ENCODE assay signal across 10 cellular contexts in the genomic region with DNA sequence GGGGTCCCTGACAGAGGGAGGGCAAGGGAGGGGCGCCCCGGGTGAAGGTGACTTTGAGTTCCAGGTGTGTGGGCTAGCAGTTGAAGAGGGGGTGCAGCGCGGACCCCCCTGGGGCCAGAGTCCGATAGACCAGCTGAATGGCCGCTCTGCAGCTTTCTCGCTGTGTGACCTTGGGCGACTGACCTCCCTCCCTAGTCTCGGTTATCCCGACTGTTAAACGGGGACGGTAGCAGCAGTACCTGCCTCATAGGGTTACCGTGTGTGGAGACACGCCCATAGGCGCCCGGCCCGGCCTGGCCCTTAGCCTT. TPM values are rescaled to one million over a fixed set of nuclear protein-coding genes. Genes with fewer than 3 reads are reported as not detected.
DNase-seq lines count a peak whose midpoint lies in the region; ATAC-seq, FAIRE-seq and TF ChIP-seq lines count a peak whose summit lies in the region.
"Had no signal": no experiment of that assay in that cellular context is flagged by ENCODE, and none has a peak within 500 bp of the region (broad histone marks: within the 10 kb centered on the region; RNA-seq: fewer than 3 reads in every experiment).

No MANE protein-coding gene starts in this region.

- H3K36me3 ChIP-seq in GM23338 (ENCODE audit: insufficient read depth) = no peaks in the 10 kb centered on the region
- H3K36me3 ChIP-seq in WERI-Rb-1 = no peaks in the 10 kb centered on the region
- no peaks in the 10 kb centered on the region for H3K36me3 ChIP-seq in gastroesophageal sphincter
- H3K36me3 ChIP-seq in sigmoid colon = no peaks in the 10 kb centered on the region

- intact Hi-C loops in sigmoid colon (cut with DNase I) = no loop called here

- H3K9me3 ChIP-seq in WERI-Rb-1 (ENCODE audit: severe bottlenecking) = peaks cover 4% of the 10 kb centered on the region
- H3K9me3 ChIP-seq in gastroesophageal sphincter = no peaks in the 10 kb centered on the region
- H3K9me3 ChIP-seq in sigmoid colon = no peaks in the 10 kb centered on the region

- H3K4me1 ChIP-seq in GM23338 (ENCODE audit: insufficient read depth) (peaks cover 8% of the 10 kb centered on the region; the same call in 1 of the 2 replicates), gastroesophageal sphincter (peaks cover 0 to 28% (median 8%) of the 10 kb centered on the region in 3 donors), sigmoid colon (peaks cover 0 to 19% (median 16%) of the 10 kb centered on the region in 4 donors)

- peak overlapping the region; percentile 84 for H3K4me3 ChIP-seq in GM23338
- H3K4me3 ChIP-seq in WERI-Rb-1 (ENCODE audit: low read depth, low read length) = peak overlapping the region; percentile 39
- H3K4me3 ChIP-seq in gastroesophageal sphincter = peak overlapping the region in 1 of 2 donors; percentile 49
- H3K4me3 ChIP-seq in sigmoid colon = peak overlapping the region in 3 of 4 donors; percentile 40 to 49 (median 45)

- H3K9me2 ChIP-seq in GM23338 (ENCODE audit: insufficient read depth) = no peaks in the 10 kb centered on the region

- FAIRE-seq in frontal cortex (lab: Jason Lieb, UNC) = no peak
- FAIRE-seq: HTR-8/SVneo, small intestine had no signal

- DNase-seq in GM23338 (ENCODE audit: low spot score) (peak; percentile 56), WERI-Rb-1 (no peak), sigmoid colon (no peak), frontal cortex (ENCODE audit: low spot score in 2 of 2) (no peak), GM10266 (ENCODE audit: extremely low spot score) (no peak)
- no peak for DNase-seq in central memory CD4-positive, alpha-beta T cell
- DNase-seq: small intestine had no signal

- peak overlapping the region; percentile 95 for H3K4me2 ChIP-seq in GM23338

- no peaks in the 10 kb centered on the region for H4K20me1 ChIP-seq in GM23338 (replicated peaks; ENCODE audit: insufficient read depth)

- no peak for TF ChIP-seq POLR2A in gastroesophageal sphincter (IDR thresholded peaks at IDR 0.05)
- TF ChIP-seq POLR2A in sigmoid colon (IDR thresholded peaks at IDR 0.05) = no peak

- no peaks in the 10 kb centered on the region for H3K36me3 Mint-ChIP-seq in GM23338 (ENCODE audit: low read depth)

- no peaks in the 10 kb centered on the region for H3K9me3 Mint-ChIP-seq in GM23338

- H3F3A ChIP-seq in GM23338 (replicated peaks; ENCODE audit: low read depth) = no peaks in the 10 kb centered on the region

- H3K4me3 Mint-ChIP-seq in GM23338 = peak overlapping the region; percentile 92

- no peaks in the 10 kb centered on the region for H3K79me2 ChIP-seq in GM23338 (replicated peaks; ENCODE audit: insufficient read depth)

- H3K27ac ChIP-seq in GM23338 (ENCODE audit: low read depth) = no peak overlapping the region
- H3K27ac ChIP-seq in WERI-Rb-1 = peak overlapping the region; percentile 23
- peak overlapping the region in 3 of 4 donors; percentile 54 to 85 (median 76) for H3K27ac ChIP-seq in gastroesophageal sphincter
- peak overlapping the region in 3 of 4 donors; percentile 28 to 77 (median 65) for H3K27ac ChIP-seq in sigmoid colon

- peaks cover 6% of the 10 kb centered on the region; the same call in 2 of the 3 replicates for H3K4me1 Mint-ChIP-seq in GM23338

- H2AFZ ChIP-seq in GM23338 = peak overlapping the region; percentile 98

- no peak for TF ChIP-seq EP300 in gastroesophageal sphincter (IDR thresholded peaks at IDR 0.05)
- no peak for TF ChIP-seq EP300 in sigmoid colon (IDR thresholded peaks at IDR 0.05)

- H3K27me3 ChIP-seq in GM23338 (ENCODE audit: insufficient read depth) (peaks cover 6% of the 10 kb centered on the region), WERI-Rb-1 (ENCODE audit: insufficient read depth, low read depth, severe bottlenecking) (no peaks in the 10 kb centered on the region), gastroesophageal sphincter (peaks cover 19% of the 10 kb centered on the region), sigmoid colon (peaks cover 0 to 31% (median 15%) of the 10 kb centered on the region in 3 donors)

- ATAC-seq in GM23338 (peak; percentile 61), gastroesophageal sphincter (no peak), HG03432 (IDR thresholded peaks at IDR 0.05; ENCODE audit: unreplicated experiment) (no peak)

- H3K27ac Mint-ChIP-seq in GM23338 = peak overlapping the region; percentile 78; the same call in 1 of the 2 replicates

- peaks cover 10% of the 10 kb centered on the region for H3K27me3 Mint-ChIP-seq in GM23338 (ENCODE audit: insufficient read depth, low read depth, poor library complexity)

- WGBS in gastroesophageal sphincter (ENCODE audit: low coverage in 1 of 2), 2 donors = 83% methylated on average over 2 of the region's 17 CpGs; no CpG with 5 or more reads in 1 of the 2 donors
- 24 to 29% methylated on average over 17 of the region's 17 CpGs for WGBS in sigmoid colon, 2 donors

- no peak for TF ChIP-seq CTCF in GM23338 (conservative IDR thresholded peaks at IDR 0.05; ENCODE audit: low read depth in 2 of 2)
- no peak for TF ChIP-seq CTCF in WERI-Rb-1 (IDR thresholded peaks at IDR 0.05; ENCODE audit: low read depth, low read length)
- no peak for TF ChIP-seq CTCF in gastroesophageal sphincter (IDR thresholded peaks at IDR 0.05)
- TF ChIP-seq CTCF in sigmoid colon (IDR thresholded peaks at IDR 0.05) = no peak
- no peak for TF ChIP-seq CTCF in GM10266 (IDR thresholded peaks at IDR 0.05; ENCODE audit: control insufficient read depth, insufficient read depth, low read depth, missing control alignments)

RNA-seq across cellular contexts. Expression of a gene that starts 31.3 kb away (rescaled TPM):
- total RNA-seq in GM23338 (2014; rRNA removed; shearing (Covaris generic)) = 4.5 and 8.3 TPM in 2 replicates
- polyA plus RNA-seq in GM23338 (2016; fragmentation: Nextera tagmentation; extraction: Ambion mirVana) = 5.6 and 5.8 TPM in 2 replicates
- 10 to 100 TPM in 1 of 4 donors, 1 to 10 TPM in 2, under 1 TPM in 1; 0.93 to 12.1 (median 7.1) TPM for total RNA-seq in gastroesophageal sphincter
- 1 to 10 TPM in 2 of 4 donors, under 1 TPM in 1, not detected in 1; 0.49 to 4.7 (median 2.9) TPM for total RNA-seq in sigmoid colon
- polyA plus RNA-seq in sigmoid colon = 1 to 10 TPM in 2 of 3 donors, under 1 TPM in 1; 0.46 to 4.2 (median 1.1) TPM
- total RNA-seq in frontal cortex = not detected

RNA-seq across cellular contexts. Expression of a gene that starts 54.8 kb away (rescaled TPM):
- total RNA-seq in GM23338 (2014; rRNA removed; shearing (Covaris generic)) = 15.6 and 19.8 TPM in 2 replicates
- polyA plus RNA-seq in GM23338 (2016; fragmentation: Nextera tagmentation; extraction: Ambion mirVana) = 8.8 and 9.7 TPM in 2 replicates
- total RNA-seq in gastroesophageal sphincter = 10 to 100 TPM; 21.3 to 37.2 (median 28.2) TPM
- total RNA-seq in sigmoid colon = 10 to 100 TPM in 2 of 4 donors, 1 to 10 TPM in 2; 8.9 to 10.3 (median 9.8) TPM
- polyA plus RNA-seq in sigmoid colon = 10 to 100 TPM in 1 of 3 donors, 1 to 10 TPM in 2; 8.4 to 20.8 (median 9.7) TPM
- total RNA-seq in frontal cortex = 10.6 TPM

RNA-seq across cellular contexts. Expression of a gene that starts 56.1 kb away (rescaled TPM):
- 3.6 and 3.9 TPM in 2 replicates for total RNA-seq in GM23338 (2014; rRNA removed; shearing (Covaris generic))
- 2.8 and 3.3 TPM in 2 replicates for polyA plus RNA-seq in GM23338 (2016; fragmentation: Nextera tagmentation; extraction: Ambion mirVana)
- 10 to 100 TPM in 1 of 4 donors, 1 to 10 TPM in 2, under 1 TPM in 1; 0.78 to 15.1 (median 6.1) TPM for total RNA-seq in gastroesophageal sphincter
- total RNA-seq in sigmoid colon = 1 to 10 TPM; 2.7 to 6.8 (median 3.7) TPM
- 10 to 100 TPM in 1 of 3 donors, 1 to 10 TPM in 1, under 1 TPM in 1; 0.92 to 10.2 (median 7.0) TPM for polyA plus RNA-seq in sigmoid colon
- total RNA-seq in frontal cortex = 3.7 TPM
